ENCODE assay signal across 1 cellular context in the genomic region with DNA sequence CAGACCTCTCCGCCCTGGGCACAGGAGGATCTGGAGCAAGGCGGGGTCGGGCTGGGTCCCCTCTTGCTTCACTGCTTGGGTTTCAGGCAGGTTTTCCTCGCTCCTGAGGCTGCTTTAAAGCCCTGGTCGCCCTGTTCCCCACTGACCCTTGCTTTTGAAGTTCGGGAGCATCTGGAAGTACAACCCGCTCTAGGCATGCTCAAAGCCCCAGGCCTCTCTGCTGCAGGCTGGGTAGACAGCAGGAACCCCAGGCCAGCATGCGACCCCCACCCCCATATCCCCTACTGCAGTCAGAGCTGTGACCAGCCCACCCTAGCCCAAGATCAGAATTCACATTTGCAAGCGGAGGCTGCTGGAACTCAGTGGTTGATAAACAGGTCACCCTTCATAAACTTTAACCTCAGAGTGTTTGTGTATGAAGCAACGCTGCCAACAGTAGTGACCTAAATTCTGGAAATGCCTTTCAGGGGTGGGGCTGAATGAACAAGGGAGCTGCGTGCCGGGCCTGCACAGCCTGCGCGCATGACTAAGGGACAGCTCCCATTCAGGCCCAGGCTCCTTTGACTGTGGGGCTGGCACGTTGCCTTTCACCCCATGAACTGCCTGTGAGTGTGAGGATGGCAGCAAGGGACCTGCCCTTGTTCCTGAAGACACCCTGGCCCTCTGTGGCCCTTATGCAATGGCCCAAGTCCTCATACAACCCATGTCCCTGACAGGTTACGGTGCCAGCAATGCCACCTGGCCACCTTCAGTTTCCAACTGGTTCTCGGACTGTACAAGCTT.
TF ChIP-seq lines count a peak whose summit lies in the region.

No MANE protein-coding gene starts in this region.

TF ChIP-seq in K562, 482 proteins besides CTCF, POLR2A, EP300 and RAD21 (continued from another document and continues in another):
- TF ChIP-seq, protein P1, sequence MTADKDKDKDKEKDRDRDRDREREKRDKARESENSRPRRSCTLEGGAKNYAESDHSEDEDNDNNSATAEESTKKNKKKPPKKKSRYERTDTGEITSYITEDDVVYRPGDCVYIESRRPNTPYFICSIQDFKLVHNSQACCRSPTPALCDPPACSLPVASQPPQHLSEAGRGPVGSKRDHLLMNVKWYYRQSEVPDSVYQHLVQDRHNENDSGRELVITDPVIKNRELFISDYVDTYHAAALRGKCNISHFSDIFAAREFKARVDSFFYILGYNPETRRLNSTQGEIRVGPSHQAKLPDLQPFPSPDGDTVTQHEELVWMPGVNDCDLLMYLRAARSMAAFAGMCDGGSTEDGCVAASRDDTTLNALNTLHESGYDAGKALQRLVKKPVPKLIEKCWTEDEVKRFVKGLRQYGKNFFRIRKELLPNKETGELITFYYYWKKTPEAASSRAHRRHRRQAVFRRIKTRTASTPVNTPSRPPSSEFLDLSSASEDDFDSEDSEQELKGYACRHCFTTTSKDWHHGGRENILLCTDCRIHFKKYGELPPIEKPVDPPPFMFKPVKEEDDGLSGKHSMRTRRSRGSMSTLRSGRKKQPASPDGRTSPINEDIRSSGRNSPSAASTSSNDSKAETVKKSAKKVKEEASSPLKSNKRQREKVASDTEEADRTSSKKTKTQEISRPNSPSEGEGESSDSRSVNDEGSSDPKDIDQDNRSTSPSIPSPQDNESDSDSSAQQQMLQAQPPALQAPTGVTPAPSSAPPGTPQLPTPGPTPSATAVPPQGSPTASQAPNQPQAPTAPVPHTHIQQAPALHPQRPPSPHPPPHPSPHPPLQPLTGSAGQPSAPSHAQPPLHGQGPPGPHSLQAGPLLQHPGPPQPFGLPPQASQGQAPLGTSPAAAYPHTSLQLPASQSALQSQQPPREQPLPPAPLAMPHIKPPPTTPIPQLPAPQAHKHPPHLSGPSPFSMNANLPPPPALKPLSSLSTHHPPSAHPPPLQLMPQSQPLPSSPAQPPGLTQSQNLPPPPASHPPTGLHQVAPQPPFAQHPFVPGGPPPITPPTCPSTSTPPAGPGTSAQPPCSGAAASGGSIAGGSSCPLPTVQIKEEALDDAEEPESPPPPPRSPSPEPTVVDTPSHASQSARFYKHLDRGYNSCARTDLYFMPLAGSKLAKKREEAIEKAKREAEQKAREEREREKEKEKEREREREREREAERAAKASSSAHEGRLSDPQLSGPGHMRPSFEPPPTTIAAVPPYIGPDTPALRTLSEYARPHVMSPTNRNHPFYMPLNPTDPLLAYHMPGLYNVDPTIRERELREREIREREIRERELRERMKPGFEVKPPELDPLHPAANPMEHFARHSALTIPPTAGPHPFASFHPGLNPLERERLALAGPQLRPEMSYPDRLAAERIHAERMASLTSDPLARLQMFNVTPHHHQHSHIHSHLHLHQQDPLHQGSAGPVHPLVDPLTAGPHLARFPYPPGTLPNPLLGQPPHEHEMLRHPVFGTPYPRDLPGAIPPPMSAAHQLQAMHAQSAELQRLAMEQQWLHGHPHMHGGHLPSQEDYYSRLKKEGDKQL (CRISPR knock-in tag; IDR thresholded peaks at IDR 0.05; ENCODE audit: borderline replicate concordance) = no peak
- TF ChIP-seq LEF1 (IDR thresholded peaks at IDR 0.05) (no peak), SIRT6 (IDR thresholded peaks at IDR 0.05; ENCODE audit: low read depth, low read length) (no peak), TFAM (CRISPR knock-in tag; conservative IDR thresholded peaks at IDR 0.05) (no peak), TBL1XR1 (IDR thresholded peaks at IDR 0.05; ENCODE audit: low read length in 2 of 2) (no peak), PHTF2 (CRISPR knock-in tag; IDR thresholded peaks at IDR 0.05) (no peak), L3MBTL2 (IDR thresholded peaks at IDR 0.05) (0 out of 2 replicates have a peak, but pooled peaks have one; percentile 27), MCM3 (IDR thresholded peaks at IDR 0.05) (no peak), ETV5 (CRISPR knock-in tag; IDR thresholded peaks at IDR 0.05; ENCODE audit: low read depth) (no peak), HMGN3 (IDR thresholded peaks at IDR 0.05; ENCODE audit: borderline replicate concordance, extremely low read depth, insufficient read length, low read depth, low read length) (no peak), EHMT2 (IDR thresholded peaks at IDR 0.05) (no peak), ZNF561 (CRISPR knock-in tag; conservative IDR thresholded peaks at IDR 0.05) (no peak), RFX1 (IDR thresholded peaks at IDR 0.05) (no peak), YY1 (IDR thresholded peaks at IDR 0.05; ENCODE audit: borderline replicate concordance in 1 of 3, control insufficient read depth in 1 of 3, extremely low read depth in 1 of 3, insufficient read depth in 3 of 3, insufficient read length in 1 of 3, insufficient replicate concordance in 2 of 3, low read depth in 1 of 3, low read length in 2 of 3) (peak in 1 of 3 experiments; percentile 39), MECOM (CRISPR knock-in tag; IDR thresholded peaks at IDR 0.05) (no peak), IFI16 (CRISPR knock-in tag; IDR thresholded peaks at IDR 0.05) (no peak), GTF2F1 (IDR thresholded peaks at IDR 0.05; ENCODE audit: low read depth, low read length) (no peak), HNRNPH1 (optimal IDR thresholded peaks at IDR 0.05; ENCODE audit: low read depth, low read length) (no peak)
- TF ChIP-seq, protein P2, sequence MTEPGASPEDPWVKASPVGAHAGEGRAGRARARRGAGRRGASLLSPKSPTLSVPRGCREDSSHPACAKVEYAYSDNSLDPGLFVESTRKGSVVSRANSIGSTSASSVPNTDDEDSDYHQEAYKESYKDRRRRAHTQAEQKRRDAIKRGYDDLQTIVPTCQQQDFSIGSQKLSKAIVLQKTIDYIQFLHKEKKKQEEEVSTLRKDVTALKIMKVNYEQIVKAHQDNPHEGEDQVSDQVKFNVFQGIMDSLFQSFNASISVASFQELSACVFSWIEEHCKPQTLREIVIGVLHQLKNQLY (CRISPR knock-in tag; conservative IDR thresholded peaks at IDR 0.05) = no peak
- TF ChIP-seq, protein P3, sequence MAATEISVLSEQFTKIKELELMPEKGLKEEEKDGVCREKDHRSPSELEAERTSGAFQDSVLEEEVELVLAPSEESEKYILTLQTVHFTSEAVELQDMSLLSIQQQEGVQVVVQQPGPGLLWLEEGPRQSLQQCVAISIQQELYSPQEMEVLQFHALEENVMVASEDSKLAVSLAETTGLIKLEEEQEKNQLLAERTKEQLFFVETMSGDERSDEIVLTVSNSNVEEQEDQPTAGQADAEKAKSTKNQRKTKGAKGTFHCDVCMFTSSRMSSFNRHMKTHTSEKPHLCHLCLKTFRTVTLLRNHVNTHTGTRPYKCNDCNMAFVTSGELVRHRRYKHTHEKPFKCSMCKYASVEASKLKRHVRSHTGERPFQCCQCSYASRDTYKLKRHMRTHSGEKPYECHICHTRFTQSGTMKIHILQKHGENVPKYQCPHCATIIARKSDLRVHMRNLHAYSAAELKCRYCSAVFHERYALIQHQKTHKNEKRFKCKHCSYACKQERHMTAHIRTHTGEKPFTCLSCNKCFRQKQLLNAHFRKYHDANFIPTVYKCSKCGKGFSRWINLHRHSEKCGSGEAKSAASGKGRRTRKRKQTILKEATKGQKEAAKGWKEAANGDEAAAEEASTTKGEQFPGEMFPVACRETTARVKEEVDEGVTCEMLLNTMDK (IDR thresholded peaks at IDR 0.05; ENCODE audit: borderline replicate concordance, insufficient read depth, low read depth, low read length, poor library complexity, severe bottlenecking) = no peak
- TF ChIP-seq, protein P4, sequence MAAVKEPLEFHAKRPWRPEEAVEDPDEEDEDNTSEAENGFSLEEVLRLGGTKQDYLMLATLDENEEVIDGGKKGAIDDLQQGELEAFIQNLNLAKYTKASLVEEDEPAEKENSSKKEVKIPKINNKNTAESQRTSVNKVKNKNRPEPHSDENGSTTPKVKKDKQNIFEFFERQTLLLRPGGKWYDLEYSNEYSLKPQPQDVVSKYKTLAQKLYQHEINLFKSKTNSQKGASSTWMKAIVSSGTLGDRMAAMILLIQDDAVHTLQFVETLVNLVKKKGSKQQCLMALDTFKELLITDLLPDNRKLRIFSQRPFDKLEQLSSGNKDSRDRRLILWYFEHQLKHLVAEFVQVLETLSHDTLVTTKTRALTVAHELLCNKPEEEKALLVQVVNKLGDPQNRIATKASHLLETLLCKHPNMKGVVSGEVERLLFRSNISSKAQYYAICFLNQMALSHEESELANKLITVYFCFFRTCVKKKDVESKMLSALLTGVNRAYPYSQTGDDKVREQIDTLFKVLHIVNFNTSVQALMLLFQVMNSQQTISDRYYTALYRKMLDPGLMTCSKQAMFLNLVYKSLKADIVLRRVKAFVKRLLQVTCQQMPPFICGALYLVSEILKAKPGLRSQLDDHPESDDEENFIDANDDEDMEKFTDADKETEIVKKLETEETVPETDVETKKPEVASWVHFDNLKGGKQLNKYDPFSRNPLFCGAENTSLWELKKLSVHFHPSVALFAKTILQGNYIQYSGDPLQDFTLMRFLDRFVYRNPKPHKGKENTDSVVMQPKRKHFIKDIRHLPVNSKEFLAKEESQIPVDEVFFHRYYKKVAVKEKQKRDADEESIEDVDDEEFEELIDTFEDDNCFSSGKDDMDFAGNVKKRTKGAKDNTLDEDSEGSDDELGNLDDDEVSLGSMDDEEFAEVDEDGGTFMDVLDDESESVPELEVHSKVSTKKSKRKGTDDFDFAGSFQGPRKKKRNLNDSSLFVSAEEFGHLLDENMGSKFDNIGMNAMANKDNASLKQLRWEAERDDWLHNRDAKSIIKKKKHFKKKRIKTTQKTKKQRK (IDR thresholded peaks at IDR 0.05; ENCODE audit: borderline replicate concordance, low read depth, low read length) = no peak
- TF ChIP-seq, protein P5, sequence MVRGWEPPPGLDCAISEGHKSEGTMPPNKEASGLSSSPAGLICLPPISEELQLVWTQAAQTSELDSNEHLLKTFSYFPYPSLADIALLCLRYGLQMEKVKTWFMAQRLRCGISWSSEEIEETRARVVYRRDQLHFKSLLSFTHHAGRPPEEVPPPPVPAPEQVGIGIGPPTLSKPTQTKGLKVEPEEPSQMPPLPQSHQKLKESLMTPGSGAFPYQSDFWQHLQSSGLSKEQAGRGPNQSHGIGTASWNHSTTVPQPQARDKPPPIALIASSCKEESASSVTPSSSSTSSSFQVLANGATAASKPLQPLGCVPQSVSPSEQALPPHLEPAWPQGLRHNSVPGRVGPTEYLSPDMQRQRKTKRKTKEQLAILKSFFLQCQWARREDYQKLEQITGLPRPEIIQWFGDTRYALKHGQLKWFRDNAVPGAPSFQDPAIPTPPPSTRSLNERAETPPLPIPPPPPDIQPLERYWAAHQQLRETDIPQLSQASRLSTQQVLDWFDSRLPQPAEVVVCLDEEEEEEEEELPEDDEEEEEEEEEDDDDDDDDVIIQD (CRISPR knock-in tag; IDR thresholded peaks at IDR 0.05) = no peak
- TF ChIP-seq, protein P6, sequence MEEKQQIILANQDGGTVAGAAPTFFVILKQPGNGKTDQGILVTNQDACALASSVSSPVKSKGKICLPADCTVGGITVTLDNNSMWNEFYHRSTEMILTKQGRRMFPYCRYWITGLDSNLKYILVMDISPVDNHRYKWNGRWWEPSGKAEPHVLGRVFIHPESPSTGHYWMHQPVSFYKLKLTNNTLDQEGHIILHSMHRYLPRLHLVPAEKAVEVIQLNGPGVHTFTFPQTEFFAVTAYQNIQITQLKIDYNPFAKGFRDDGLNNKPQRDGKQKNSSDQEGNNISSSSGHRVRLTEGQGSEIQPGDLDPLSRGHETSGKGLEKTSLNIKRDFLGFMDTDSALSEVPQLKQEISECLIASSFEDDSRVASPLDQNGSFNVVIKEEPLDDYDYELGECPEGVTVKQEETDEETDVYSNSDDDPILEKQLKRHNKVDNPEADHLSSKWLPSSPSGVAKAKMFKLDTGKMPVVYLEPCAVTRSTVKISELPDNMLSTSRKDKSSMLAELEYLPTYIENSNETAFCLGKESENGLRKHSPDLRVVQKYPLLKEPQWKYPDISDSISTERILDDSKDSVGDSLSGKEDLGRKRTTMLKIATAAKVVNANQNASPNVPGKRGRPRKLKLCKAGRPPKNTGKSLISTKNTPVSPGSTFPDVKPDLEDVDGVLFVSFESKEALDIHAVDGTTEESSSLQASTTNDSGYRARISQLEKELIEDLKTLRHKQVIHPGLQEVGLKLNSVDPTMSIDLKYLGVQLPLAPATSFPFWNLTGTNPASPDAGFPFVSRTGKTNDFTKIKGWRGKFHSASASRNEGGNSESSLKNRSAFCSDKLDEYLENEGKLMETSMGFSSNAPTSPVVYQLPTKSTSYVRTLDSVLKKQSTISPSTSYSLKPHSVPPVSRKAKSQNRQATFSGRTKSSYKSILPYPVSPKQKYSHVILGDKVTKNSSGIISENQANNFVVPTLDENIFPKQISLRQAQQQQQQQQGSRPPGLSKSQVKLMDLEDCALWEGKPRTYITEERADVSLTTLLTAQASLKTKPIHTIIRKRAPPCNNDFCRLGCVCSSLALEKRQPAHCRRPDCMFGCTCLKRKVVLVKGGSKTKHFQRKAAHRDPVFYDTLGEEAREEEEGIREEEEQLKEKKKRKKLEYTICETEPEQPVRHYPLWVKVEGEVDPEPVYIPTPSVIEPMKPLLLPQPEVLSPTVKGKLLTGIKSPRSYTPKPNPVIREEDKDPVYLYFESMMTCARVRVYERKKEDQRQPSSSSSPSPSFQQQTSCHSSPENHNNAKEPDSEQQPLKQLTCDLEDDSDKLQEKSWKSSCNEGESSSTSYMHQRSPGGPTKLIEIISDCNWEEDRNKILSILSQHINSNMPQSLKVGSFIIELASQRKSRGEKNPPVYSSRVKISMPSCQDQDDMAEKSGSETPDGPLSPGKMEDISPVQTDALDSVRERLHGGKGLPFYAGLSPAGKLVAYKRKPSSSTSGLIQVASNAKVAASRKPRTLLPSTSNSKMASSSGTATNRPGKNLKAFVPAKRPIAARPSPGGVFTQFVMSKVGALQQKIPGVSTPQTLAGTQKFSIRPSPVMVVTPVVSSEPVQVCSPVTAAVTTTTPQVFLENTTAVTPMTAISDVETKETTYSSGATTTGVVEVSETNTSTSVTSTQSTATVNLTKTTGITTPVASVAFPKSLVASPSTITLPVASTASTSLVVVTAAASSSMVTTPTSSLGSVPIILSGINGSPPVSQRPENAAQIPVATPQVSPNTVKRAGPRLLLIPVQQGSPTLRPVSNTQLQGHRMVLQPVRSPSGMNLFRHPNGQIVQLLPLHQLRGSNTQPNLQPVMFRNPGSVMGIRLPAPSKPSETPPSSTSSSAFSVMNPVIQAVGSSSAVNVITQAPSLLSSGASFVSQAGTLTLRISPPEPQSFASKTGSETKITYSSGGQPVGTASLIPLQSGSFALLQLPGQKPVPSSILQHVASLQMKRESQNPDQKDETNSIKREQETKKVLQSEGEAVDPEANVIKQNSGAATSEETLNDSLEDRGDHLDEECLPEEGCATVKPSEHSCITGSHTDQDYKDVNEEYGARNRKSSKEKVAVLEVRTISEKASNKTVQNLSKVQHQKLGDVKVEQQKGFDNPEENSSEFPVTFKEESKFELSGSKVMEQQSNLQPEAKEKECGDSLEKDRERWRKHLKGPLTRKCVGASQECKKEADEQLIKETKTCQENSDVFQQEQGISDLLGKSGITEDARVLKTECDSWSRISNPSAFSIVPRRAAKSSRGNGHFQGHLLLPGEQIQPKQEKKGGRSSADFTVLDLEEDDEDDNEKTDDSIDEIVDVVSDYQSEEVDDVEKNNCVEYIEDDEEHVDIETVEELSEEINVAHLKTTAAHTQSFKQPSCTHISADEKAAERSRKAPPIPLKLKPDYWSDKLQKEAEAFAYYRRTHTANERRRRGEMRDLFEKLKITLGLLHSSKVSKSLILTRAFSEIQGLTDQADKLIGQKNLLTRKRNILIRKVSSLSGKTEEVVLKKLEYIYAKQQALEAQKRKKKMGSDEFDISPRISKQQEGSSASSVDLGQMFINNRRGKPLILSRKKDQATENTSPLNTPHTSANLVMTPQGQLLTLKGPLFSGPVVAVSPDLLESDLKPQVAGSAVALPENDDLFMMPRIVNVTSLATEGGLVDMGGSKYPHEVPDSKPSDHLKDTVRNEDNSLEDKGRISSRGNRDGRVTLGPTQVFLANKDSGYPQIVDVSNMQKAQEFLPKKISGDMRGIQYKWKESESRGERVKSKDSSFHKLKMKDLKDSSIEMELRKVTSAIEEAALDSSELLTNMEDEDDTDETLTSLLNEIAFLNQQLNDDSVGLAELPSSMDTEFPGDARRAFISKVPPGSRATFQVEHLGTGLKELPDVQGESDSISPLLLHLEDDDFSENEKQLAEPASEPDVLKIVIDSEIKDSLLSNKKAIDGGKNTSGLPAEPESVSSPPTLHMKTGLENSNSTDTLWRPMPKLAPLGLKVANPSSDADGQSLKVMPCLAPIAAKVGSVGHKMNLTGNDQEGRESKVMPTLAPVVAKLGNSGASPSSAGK (IDR thresholded peaks at IDR 0.05) = peak; percentile 43; the same call in 1 of the 2 replicates
